In the genomic region with DNA sequence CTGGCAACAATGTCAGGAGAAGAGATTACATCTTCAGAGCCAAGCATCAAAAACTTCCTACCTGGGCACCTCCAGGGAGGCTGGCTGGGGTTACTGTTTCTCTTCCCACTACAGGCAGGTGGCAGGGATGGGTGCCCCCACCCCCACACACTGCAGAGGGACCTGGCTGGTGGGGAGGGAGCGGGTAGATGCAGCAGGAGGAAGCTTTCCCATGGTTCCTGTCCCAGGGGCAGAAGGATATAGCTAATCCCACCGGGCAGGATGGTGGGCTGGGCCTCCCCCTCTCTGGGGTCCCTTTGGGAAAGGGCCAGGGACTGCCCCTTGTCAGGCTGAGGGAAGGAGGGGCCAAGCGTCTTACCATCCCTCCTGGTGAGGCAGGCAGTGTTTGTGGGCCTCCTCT, we compare ENCODE assay signal across 8 cellular contexts. TPM values are rescaled to one million over a fixed set of nuclear protein-coding genes. Genes with fewer than 3 reads are reported as not detected.
A peak's percentile ranks its signal among the peaks of the same experiment; 100 is the strongest.
DNase-seq lines count a peak whose midpoint lies in the region; ATAC-seq and TF ChIP-seq lines count a peak whose summit lies in the region.

No MANE protein-coding gene starts in this region.

- peaks cover 82% of the 10 kb centered on the region for H3K27me3 Mint-ChIP-seq in activated naive CD4-positive, alpha-beta T cell treated with anti-CD3 and anti-CD28 coated beads, Interleukin-2, amount 10 ng/mL, durations not matched to agents 7 days and 5 days
- peaks cover 72% of the 10 kb centered on the region for H3K27me3 Mint-ChIP-seq in type B pancreatic cell

- no peak overlapping the region for H4K8ac ChIP-seq in mesenchymal stem cell (ENCODE audit: low read length)

- no peaks in the 10 kb centered on the region for H3K9me3 ChIP-seq in mammary epithelial cell (replicated peaks; ENCODE audit: insufficient read depth, low read length)
- no peaks in the 10 kb centered on the region for H3K9me3 ChIP-seq in mesenchymal stem cell (ENCODE audit: control insufficient read depth, low read length)

- peaks cover 39% of the 10 kb centered on the region for H3K4me1 ChIP-seq in mammary epithelial cell (ENCODE audit: insufficient read depth, low read length)
- peaks cover 15% of the 10 kb centered on the region for H3K4me1 ChIP-seq in mesenchymal stem cell (ENCODE audit: control insufficient read depth, insufficient read depth, low read depth, low read length)

- intact Hi-C loops in mammary epithelial cell (cut with micrococcal nuclease): loop anchor here (5.0 kb wide), 1 partner anchor 426 kb away; no protein-coding TSS in a partner anchor

- 50% methylated on average over 2 of the region's 3 CpGs for WGBS in mammary epithelial cell (ENCODE audit: low coverage, missing lambda C conversion rate)
- 53% methylated on average over 2 of the region's 3 CpGs for WGBS in mesenchymal stem cell

- DNase-seq in activated naive CD4-positive, alpha-beta T cell treated with anti-CD3 and anti-CD28 coated beads, Interleukin-2, amount 10 ng/mL, durations not matched to agents 7 days and 5 days: no peak
- DNase-seq in activated naive CD4-positive, alpha-beta T cell treated with anti-CD3 and anti-CD28 coated beads, Interleukin-2, amount 50 U/mL, for 16 hours: no peak
- no peak for DNase-seq in mammary epithelial cell
- no peak for DNase-seq in mesenchymal stem cell
- DNase-seq in type B pancreatic cell (ENCODE audit: extremely low spot score, unreplicated experiment): no peak
- no peak for DNase-seq in AG20443 (ENCODE audit: low spot score)

- CTCF ChIA-PET in activated naive CD4-positive, alpha-beta T cell treated with anti-CD3 and anti-CD28 coated beads, Interleukin-2, amount 10 ng/mL, durations not matched to agents 7 days and 5 days (lab: Charles Lee): no interaction called here
- CTCF ChIA-PET in mammary epithelial cell (lab: Charles Lee; ENCODE audit: low non-redundant PET): no interaction called here

- H3K4me3 Mint-ChIP-seq in activated naive CD4-positive, alpha-beta T cell treated with anti-CD3 and anti-CD28 coated beads, Interleukin-2, amount 10 ng/mL, durations not matched to agents 7 days and 5 days: peak overlapping the region; percentile 32
- peak overlapping the region; percentile 67 for H3K4me3 Mint-ChIP-seq in type B pancreatic cell

- no peak for TF ChIP-seq CTCF in mammary epithelial cell (conservative IDR thresholded peaks at IDR 0.05 in 1 of 2, IDR thresholded peaks at IDR 0.05 in 1 of 2; ENCODE audit: extremely low read depth in 1 of 2, insufficient read depth in 1 of 2, low read depth in 1 of 2, low read length in 2 of 2)
- TF ChIP-seq CTCF in type B pancreatic cell (conservative IDR thresholded peaks at IDR 0.05): no peak

- no peak overlapping the region for H3K27ac Mint-ChIP-seq in activated naive CD4-positive, alpha-beta T cell treated with anti-CD3 and anti-CD28 coated beads, Interleukin-2, amount 10 ng/mL, durations not matched to agents 7 days and 5 days
- no peak overlapping the region for H3K27ac Mint-ChIP-seq in type B pancreatic cell

- dilution Hi-C loops in mammary epithelial cell (cut with HindIII; ENCODE audit: low sequenced_read_pairs): no loop called here

- H3K18ac ChIP-seq in mesenchymal stem cell (ENCODE audit: low read depth in 1 of 2, low read length in 2 of 2): peak overlapping the region in 1 of 2 experiments; percentile 84

- no peaks in the 10 kb centered on the region for H3K36me3 Mint-ChIP-seq in activated naive CD4-positive, alpha-beta T cell treated with anti-CD3 and anti-CD28 coated beads, Interleukin-2, amount 10 ng/mL, durations not matched to agents 7 days and 5 days
- no peaks in the 10 kb centered on the region for H3K36me3 Mint-ChIP-seq in type B pancreatic cell

- no peak overlapping the region for H2AK5ac ChIP-seq in mesenchymal stem cell (ENCODE audit: low read length, severe bottlenecking)

- H3K4ac ChIP-seq in mesenchymal stem cell (ENCODE audit: low read depth in 1 of 2, low read length in 2 of 2): no peak overlapping the region

- H3K36me3 ChIP-seq in mammary epithelial cell (ENCODE audit: insufficient read depth, low read length): no peaks in the 10 kb centered on the region
- H3K36me3 ChIP-seq in mesenchymal stem cell (ENCODE audit: control insufficient read depth in 1 of 2, insufficient read depth in 2 of 2, low read depth in 1 of 2, low read length in 2 of 2): no peaks in the 10 kb centered on the region

- peak overlapping the region in 1 of 2 experiments; percentile 4 for H2BK12ac ChIP-seq in mesenchymal stem cell (ENCODE audit: low read length in 2 of 2)

- no peak for ATAC-seq in GM21515 (IDR thresholded peaks at IDR 0.05; ENCODE audit: unreplicated experiment)
- no peak for ATAC-seq in GM18873 (IDR thresholded peaks at IDR 0.05; ENCODE audit: low FRiP score, unreplicated experiment)

- no peaks in the 10 kb centered on the region for H3K9me3 Mint-ChIP-seq in activated naive CD4-positive, alpha-beta T cell treated with anti-CD3 and anti-CD28 coated beads, Interleukin-2, amount 10 ng/mL, durations not matched to agents 7 days and 5 days
- H3K9me3 Mint-ChIP-seq in type B pancreatic cell: no peaks in the 10 kb centered on the region

- no peak overlapping the region for H3K23ac ChIP-seq in mesenchymal stem cell (ENCODE audit: low read length in 2 of 2)

- H3K27ac ChIP-seq in mammary epithelial cell (ENCODE audit: insufficient read depth, low read depth, low read length): no peak overlapping the region
- no peak overlapping the region for H3K27ac ChIP-seq in mesenchymal stem cell (ENCODE audit: low read length, poor library complexity, severe bottlenecking)

- H3K4me1 Mint-ChIP-seq in activated naive CD4-positive, alpha-beta T cell treated with anti-CD3 and anti-CD28 coated beads, Interleukin-2, amount 10 ng/mL, durations not matched to agents 7 days and 5 days: peaks cover 17% of the 10 kb centered on the region
- H3K4me1 Mint-ChIP-seq in type B pancreatic cell (ENCODE audit: unreplicated experiment): peaks cover 4% of the 10 kb centered on the region

- no peak overlapping the region for H2BK15ac ChIP-seq in mesenchymal stem cell (ENCODE audit: low read depth, poor library complexity, severe bottlenecking)

- no peak overlapping the region for H4K91ac ChIP-seq in mesenchymal stem cell (ENCODE audit: low read length)

- no TSS peak for BruUV-seq in mammary epithelial cell (replicated peaks; lab: Mats Ljungman, UMichigan)

- no peak overlapping the region for H2BK120ac ChIP-seq in mesenchymal stem cell (ENCODE audit: low read depth, low read length)

- H3K79me1 ChIP-seq in mesenchymal stem cell (replicated peaks; ENCODE audit: low read length, poor library complexity, severe bottlenecking): no peaks in the 10 kb centered on the region

- H2AFZ ChIP-seq in mammary epithelial cell (ENCODE audit: low read depth, low read length): peak overlapping the region; percentile 54
- peak overlapping the region; percentile 80 for H2AFZ ChIP-seq in mesenchymal stem cell (ENCODE audit: low read depth, low read length)

- no peak overlapping the region for H3K9ac ChIP-seq in mammary epithelial cell (ENCODE audit: insufficient read depth, low read length)
- H3K9ac ChIP-seq in mesenchymal stem cell (ENCODE audit: low read length): no peak overlapping the region

- in situ Hi-C loops in mammary epithelial cell (cut with MboI; ENCODE audit: low sequenced_read_pairs in 2 of 2): no loop called here

- H3K4me2 ChIP-seq in mammary epithelial cell (ENCODE audit: insufficient read depth, low read depth, low read length) (peak overlapping the region; percentile 87), mesenchymal stem cell (ENCODE audit: low read length, poor library complexity, severe bottlenecking) (peak overlapping the region; percentile 92)

- no peaks in the 10 kb centered on the region for H4K20me1 ChIP-seq in mammary epithelial cell (ENCODE audit: insufficient read depth, low read length)

- H2BK5ac ChIP-seq in mesenchymal stem cell (ENCODE audit: low read depth, low read length, poor library complexity, severe bottlenecking): no peak overlapping the region

- H3K4me3 ChIP-seq in mammary epithelial cell (replicated peaks in 1 of 3; ENCODE audit: insufficient read depth in 1 of 3, low read depth in 2 of 3, low read length in 3 of 3): peak overlapping the region in 2 of 3 experiments; percentile 32 to 43
- H3K4me3 ChIP-seq in mesenchymal stem cell (ENCODE audit: insufficient read depth in 1 of 2, low read depth in 1 of 2, low read length in 2 of 2): peak overlapping the region in 1 of 2 experiments; percentile 63

- no peak overlapping the region for H3K14ac ChIP-seq in mesenchymal stem cell (ENCODE audit: low read length in 2 of 2)

- H3K27me3 ChIP-seq in mammary epithelial cell (ENCODE audit: insufficient read depth, low read length) (no peaks in the 10 kb centered on the region), mesenchymal stem cell (ENCODE audit: control insufficient read depth in 1 of 2, insufficient read depth in 1 of 2, low read length in 2 of 2) (peaks cover 53 to 78% of the 10 kb centered on the region in 2 experiments)

- H3K79me2 ChIP-seq in mammary epithelial cell (ENCODE audit: insufficient read depth, low read length): no peaks in the 10 kb centered on the region

RNA-seq across cellular contexts. Expression of a gene that starts 16.7 kb away (rescaled TPM):
- total RNA-seq in mammary epithelial cell: 10 to 100 TPM; 27.8 to 27.9 TPM
- polyA plus RNA-seq in mammary epithelial cell: 25.2 TPM
- 83.6 TPM for polyA minus RNA-seq in mammary epithelial cell
- 13.8 TPM for polyA plus RNA-seq in mesenchymal stem cell (2013, experiment 1 of 2)
- 12.8 TPM for polyA plus RNA-seq in mesenchymal stem cell (2013, experiment 2 of 2)
- 62.2 and 76.5 TPM in 2 replicates for total RNA-seq in type B pancreatic cell (ENCODE audit: low replicate concordance)

RNA-seq across cellular contexts. Expression of a gene that starts 42.9 kb away (rescaled TPM):
- total RNA-seq in mammary epithelial cell (under 1 TPM in 1 of 2 donors, not detected in 1; 0.17 TPM), type B pancreatic cell (ENCODE audit: low replicate concordance) (0.10 TPM in 1 of 2 replicates, not detected in the other)
- not detected for polyA plus RNA-seq in mammary epithelial cell
- polyA minus RNA-seq in mammary epithelial cell: not detected
- polyA plus RNA-seq in mesenchymal stem cell (2013, experiment 1 of 2): 0.01 TPM
- not detected for polyA plus RNA-seq in mesenchymal stem cell (2013, experiment 2 of 2)
